Comparison of ENCODE assay signal across 34 cellular contexts in the genomic region with DNA sequence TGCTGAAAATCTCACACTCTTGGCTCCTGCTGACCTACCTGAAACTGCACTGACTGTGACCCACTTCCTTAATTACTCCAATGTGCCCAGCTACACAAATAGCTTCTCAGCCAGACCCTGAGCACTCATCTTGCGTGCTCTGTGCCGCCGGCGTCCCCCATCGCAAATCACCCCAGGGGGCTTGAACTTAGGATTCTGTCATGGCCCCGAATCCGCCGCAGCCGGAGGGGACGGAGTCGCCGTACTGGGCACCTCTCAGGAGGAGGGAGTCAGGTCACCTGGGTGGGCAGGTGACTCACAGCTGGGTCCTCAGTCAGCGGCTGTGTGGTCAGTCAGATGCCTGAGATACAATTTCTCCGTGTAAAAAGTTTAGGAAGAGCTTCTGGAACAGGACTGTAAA.
"Had no signal": no experiment of that assay in that cellular context is flagged by ENCODE, and none has a peak within 500 bp of the region (broad histone marks: within the 10 kb centered on the region; RNA-seq: fewer than 3 reads in every experiment).

No MANE protein-coding gene starts in this region.

- H3K4me1 Mint-ChIP-seq: activated B cell treated with CpG ODN at 0.5 μM for 24 hours; activated T-helper 17 cell treated with anti-CD3 and anti-CD28 coated beads, Interleukin-2, amount 50 U/mL, for 72 hours had no signal

- DNase-seq: activated B cell treated with CpG ODN at 0.5 μM for 24 hours; activated CD4-positive, alpha-beta T cell treated with anti-CD3 and anti-CD28 coated beads for 48 hours; activated CD4-positive, alpha-beta T cell treated with anti-CD3 and anti-CD28 coated beads, Interleukin-2, amount 50 U/mL, for 1 hour; activated CD4-positive, alpha-beta T cell treated with anti-CD3 and anti-CD28 coated beads, Interleukin-2, amount 50 U/mL, for 48 hours; activated CD8-positive, alpha-beta memory T cell treated with anti-CD3 and anti-CD28 coated beads for 24 hours; activated CD8-positive, alpha-beta T cell treated with anti-CD3 and anti-CD28 coated beads for 36 hours; activated effector memory CD4-positive, alpha-beta T cell treated with Interleukin-2 at 50 U/mL for 16 hours; activated gamma-delta T cell treated with Interleukin-2 at 50 U/mL for 16 hours; activated naive CD4-positive, alpha-beta T cell treated with anti-CD3 and anti-CD28 coated beads, Interleukin-2, amount 50 U/mL, for 16 hours; activated naive CD4-positive, alpha-beta T cell treated with Interleukin-2 at 50 U/mL for 16 hours; activated T-cell treated with anti-CD3 and anti-CD28 coated beads, Interleukin-2, amount 50 U/mL, for 4 hours; amniotic stem cell; anterior cingulate cortex; body of pancreas; central memory CD4-positive, alpha-beta T cell; cerebellar nuclear complex; dorsolateral prefrontal cortex; effector CD4-positive, alpha-beta T cell; effector memory CD8-positive, alpha-beta T cell; erythroblast; foreskin keratinocyte; gastrocnemius medialis; glutamatergic neuron; heart left ventricle; T1000; WERI-Rb-1 had no signal

- H3K27me3 Mint-ChIP-seq: activated B cell treated with CpG ODN at 0.5 μM for 24 hours; activated CD8-positive, alpha-beta T cell treated with anti-CD3 and anti-CD28 coated beads for 36 hours; activated T-helper 17 cell treated with anti-CD3 and anti-CD28 coated beads, Interleukin-2, amount 50 U/mL, for 72 hours had no signal

- H3K4me3 ChIP-seq: body of pancreas, breast epithelium, cardiac muscle cell, coronary artery, esophagus muscularis mucosa, gastrocnemius medialis, heart left ventricle had no signal

- H3K9me3 Mint-ChIP-seq: activated B cell treated with CpG ODN at 0.5 μM for 24 hours; activated CD8-positive, alpha-beta T cell treated with anti-CD3 and anti-CD28 coated beads for 36 hours; effector memory CD8-positive, alpha-beta T cell had no signal

- H3K27ac ChIP-seq: body of pancreas, breast epithelium, cardiac muscle cell, coronary artery, esophagus muscularis mucosa, foreskin keratinocyte, gastrocnemius medialis, heart left ventricle, WERI-Rb-1 had no signal

- H3K36me3 Mint-ChIP-seq: activated naive CD8-positive, alpha-beta T cell had no signal

- H3K27ac Mint-ChIP-seq: activated B cell treated with CpG ODN at 0.5 μM for 24 hours; activated CD8-positive, alpha-beta T cell treated with anti-CD3 and anti-CD28 coated beads for 36 hours; activated naive CD8-positive, alpha-beta T cell; activated T-helper 17 cell treated with anti-CD3 and anti-CD28 coated beads, Interleukin-2, amount 50 U/mL, for 72 hours; dendritic cell treated with granulocyte-macrophage colony-stimulating factor and Interleukin-4, amounts not matched to agents 40 ng/mL and 50 ng/mL, for 4 days; effector memory CD8-positive, alpha-beta T cell; T-helper 1 cell treated with Interleukin-12 subunit alpha and Interleukin-12 subunit beta and Interleukin-4 antibody, amounts not matched to agents 30 μg/mL and 1 μg/mL, for 36 hours had no signal

- H3K9me3 ChIP-seq: body of pancreas, breast epithelium, esophagus muscularis mucosa, gastrocnemius medialis, heart left ventricle had no signal

- H3K36me3 ChIP-seq: breast epithelium, cardiac muscle cell, esophagus muscularis mucosa, gastrocnemius medialis, heart left ventricle, WERI-Rb-1 had no signal

- H3K4me3 Mint-ChIP-seq: activated B cell treated with CpG ODN at 0.5 μM for 24 hours; activated CD8-positive, alpha-beta T cell treated with anti-CD3 and anti-CD28 coated beads for 36 hours; activated naive CD8-positive, alpha-beta T cell; activated T-cell treated with anti-CD3 and anti-CD28 coated beads, Interleukin-2, amount 50 U/mL, for 4 hours; activated T-helper 17 cell treated with anti-CD3 and anti-CD28 coated beads, Interleukin-2, amount 50 U/mL, for 72 hours; dendritic cell treated with granulocyte-macrophage colony-stimulating factor and Interleukin-4, amounts not matched to agents 40 ng/mL and 50 ng/mL, for 4 days; effector memory CD8-positive, alpha-beta T cell; T-helper 1 cell treated with Interleukin-12 subunit alpha and Interleukin-12 subunit beta and Interleukin-4 antibody, amounts not matched to agents 30 μg/mL and 1 μg/mL, for 36 hours had no signal

- H3K27me3 ChIP-seq: body of pancreas, breast epithelium, cardiac muscle cell, foreskin keratinocyte, gastrocnemius medialis had no signal

- H3K4me1 ChIP-seq: body of pancreas, breast epithelium, esophagus muscularis mucosa, foreskin keratinocyte, gastrocnemius medialis, heart left ventricle had no signal
